21 cellular contexts compared by ENCODE assay signal in genomic region chr12:112564160-112564559, GRCh38.
DNase-seq lines count a peak whose midpoint lies in the region; ATAC-seq and TF ChIP-seq lines count a peak whose summit lies in the region.
"Had no signal": no experiment of that assay in that cellular context is flagged by ENCODE, and none has a peak within 500 bp of the region (broad histone marks: within the 10 kb centered on the region; RNA-seq: fewer than 3 reads in every experiment).

No MANE protein-coding gene starts in this region.

- DNase-seq in BE2C (peak; percentile 18), GM12864 (ENCODE audit: low read depth) (no peak), NCI-H2227 treated with DMSO at 0.1 percent for 48 hours (lab: John Stamatoyannopoulos, UW) (peak; percentile 53), epithelial cell of proximal tubule (ENCODE audit: low read depth) (no peak), MCF 10A (ENCODE audit: unreplicated experiment) (no peak)
- DNase-seq: activated CD4-positive, alpha-beta T cell treated with anti-CD3 and anti-CD28 coated beads for 4 hours; activated CD8-positive, alpha-beta memory T cell treated with anti-CD3 and anti-CD28 coated beads, Interleukin-2, amount 50 U/mL, for 48 hours; caudate nucleus; CD8-positive, alpha-beta memory T cell; KG1; left lung; mucosa of descending colon; NCI-H1694 treated with DMSO at 0.1 percent for 48 hours; NCI-H82; nephron progenitor cell had no signal

- H3K4me1 ChIP-seq in BE2C, result no peaks in the 10 kb centered on the region
- H3K4me1 ChIP-seq: ascending aorta, left lung had no signal

- H3K9me3 ChIP-seq in BE2C, result no peaks in the 10 kb centered on the region
- H3K9me3 ChIP-seq: ascending aorta, left lung, mucosa of descending colon, thoracic aorta had no signal

- peaks cover 11% of the 10 kb centered on the region for H3K27me3 Mint-ChIP-seq in MCF 10A (ENCODE audit: insufficient read depth, unreplicated experiment)

- TF ChIP-seq CTCF in BE2C (IDR thresholded peaks at IDR 0.05; ENCODE audit: low read depth, low read length) (peak; percentile 49), GM12864 (IDR thresholded peaks at IDR 0.05; ENCODE audit: low read depth, low read length, missing control alignments) (peak; percentile 18), epithelial cell of proximal tubule (conservative IDR thresholded peaks at IDR 0.05; ENCODE audit: low read depth, low read length) (peak; percentile 9), MCF 10A (IDR thresholded peaks at IDR 0.05; ENCODE audit: unreplicated experiment) (no peak)

- no peaks in the 10 kb centered on the region for H3K36me3 Mint-ChIP-seq in MCF 10A (ENCODE audit: insufficient read depth, unreplicated experiment)
- H3K36me3 Mint-ChIP-seq: activated naive CD8-positive, alpha-beta T cell had no signal

- no peaks in the 10 kb centered on the region for H3K36me3 ChIP-seq in BE2C
- H3K36me3 ChIP-seq: ascending aorta, left lung, thoracic aorta had no signal

- intact Hi-C loops in MCF 10A (cut with micrococcal nuclease), result no loop called here

- H3K4me3 ChIP-seq in BE2C (ENCODE audit: low read depth, low read length) (no peak overlapping the region), GM12864 (ENCODE audit: low read depth, low read length) (no peak overlapping the region), epithelial cell of proximal tubule (ENCODE audit: low read depth, low read length) (no peak overlapping the region)
- H3K4me3 ChIP-seq: ascending aorta, left lung, mucosa of descending colon, thoracic aorta had no signal

- POLR2A ChIA-PET in MCF 10A (lab: Yijun Ruan, JAX), result no interaction called here

- no peaks in the 10 kb centered on the region for H3K9me3 Mint-ChIP-seq in MCF 10A (ENCODE audit: unreplicated experiment)
- H3K9me3 Mint-ChIP-seq: activated T-helper 2 cell treated with anti-CD3 and anti-CD28 coated beads, Interferon-gamma antibody, Interleukin-2, Interleukin-4, amounts not matched to agents 10 μg/mL and 5 μg/mL and 100 μg/mL, durations not matched to agents 14 hours and 24 hours and 36 hours; CD8-positive, alpha-beta memory T cell had no signal

- no peak overlapping the region for H3K27ac Mint-ChIP-seq in MCF 10A (ENCODE audit: low read depth, unreplicated experiment)
- H3K27ac Mint-ChIP-seq: activated naive CD8-positive, alpha-beta T cell; activated T-helper 2 cell treated with anti-CD3 and anti-CD28 coated beads, Interferon-gamma antibody, Interleukin-2, Interleukin-4, amounts not matched to agents 10 μg/mL and 5 μg/mL and 100 μg/mL, durations not matched to agents 14 hours and 24 hours and 36 hours; nephron progenitor cell had no signal

- no peaks in the 10 kb centered on the region for H3K4me1 Mint-ChIP-seq in MCF 10A (ENCODE audit: insufficient read depth, unreplicated experiment)
- H3K4me1 Mint-ChIP-seq: nephron progenitor cell had no signal

- BruUV-seq in MCF 10A (replicated peaks; lab: Mats Ljungman, UMichigan), result no TSS peak

- H3K4me3 Mint-ChIP-seq in MCF 10A (ENCODE audit: unreplicated experiment), result no peak overlapping the region
- H3K4me3 Mint-ChIP-seq: activated naive CD8-positive, alpha-beta T cell; CD8-positive, alpha-beta memory T cell; nephron progenitor cell had no signal

- ATAC-seq in HG03039 (IDR thresholded peaks at IDR 0.05; ENCODE audit: unreplicated experiment) (no peak), HG02571 (IDR thresholded peaks at IDR 0.05; ENCODE audit: unreplicated experiment) (no peak)
- ATAC-seq: left lung, mucosa of descending colon had no signal

- CTCF ChIA-PET in MCF 10A (lab: Yijun Ruan, JAX), result no interaction called here

- H3K27me3 ChIP-seq in BE2C, result no peaks in the 10 kb centered on the region
- H3K27me3 ChIP-seq: ascending aorta had no signal

Comparison
In these comparisons a context has a peak if more than half of its experiments do, and no peak if none do; other contexts are left out.
1. DNase-seq: peak in BE2C (single experiment) and NCI-H2227 treated with DMSO at 0.1 percent for 48 hours (single experiment); none in GM12864 (single experiment), epithelial cell of proximal tubule (single experiment) and MCF 10A (single experiment).